Comparison of ENCODE assay signal across 1 cellular context in the genomic region with DNA sequence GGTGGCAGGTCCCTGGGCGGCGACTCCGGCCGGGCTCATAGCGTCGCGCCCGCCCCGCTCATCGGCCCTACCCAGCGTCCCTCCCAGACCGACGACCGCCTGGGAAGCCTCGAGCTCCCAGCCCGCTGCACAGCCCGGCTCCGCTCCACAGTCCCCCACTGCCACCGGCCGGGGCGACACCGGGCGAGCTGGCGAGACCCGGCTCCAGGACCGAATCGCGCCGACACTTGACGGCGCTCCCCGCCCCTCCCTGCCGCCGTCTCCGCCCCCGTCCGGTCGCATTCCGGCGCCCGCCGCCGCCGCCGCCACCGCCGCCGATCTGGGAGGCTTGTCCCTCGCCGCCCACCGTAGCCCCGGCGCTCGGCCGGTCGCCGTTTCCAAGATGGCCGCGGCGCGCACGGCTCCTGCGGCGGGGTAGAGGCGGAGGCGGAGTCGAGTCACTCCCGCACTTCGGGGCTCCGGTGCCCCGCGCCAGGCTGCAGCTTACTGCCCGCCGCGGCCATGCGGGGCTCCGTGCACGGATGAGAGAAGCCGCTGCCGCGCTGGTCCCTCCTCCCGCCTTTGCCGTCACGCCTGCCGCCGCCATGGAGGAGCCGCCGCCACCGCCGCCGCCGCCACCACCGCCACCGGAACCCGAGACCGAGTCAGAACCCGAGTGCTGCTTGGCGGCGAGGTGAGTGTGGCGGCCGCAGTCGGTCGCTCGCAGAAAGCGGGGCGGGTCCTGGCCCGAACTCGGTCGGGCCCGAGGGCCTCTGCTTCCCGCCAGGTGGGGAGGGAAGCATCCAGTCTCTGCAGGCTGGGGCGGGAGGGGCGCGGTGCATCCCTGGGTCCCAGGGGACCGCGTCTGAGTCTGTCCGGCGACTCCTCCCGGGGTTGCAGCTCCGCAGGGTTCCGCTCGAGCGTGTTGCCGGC.
A peak's percentile ranks its signal among the peaks of the same experiment; 100 is the strongest.
TF ChIP-seq lines count a peak whose summit lies in the region.

A gene with protein sequence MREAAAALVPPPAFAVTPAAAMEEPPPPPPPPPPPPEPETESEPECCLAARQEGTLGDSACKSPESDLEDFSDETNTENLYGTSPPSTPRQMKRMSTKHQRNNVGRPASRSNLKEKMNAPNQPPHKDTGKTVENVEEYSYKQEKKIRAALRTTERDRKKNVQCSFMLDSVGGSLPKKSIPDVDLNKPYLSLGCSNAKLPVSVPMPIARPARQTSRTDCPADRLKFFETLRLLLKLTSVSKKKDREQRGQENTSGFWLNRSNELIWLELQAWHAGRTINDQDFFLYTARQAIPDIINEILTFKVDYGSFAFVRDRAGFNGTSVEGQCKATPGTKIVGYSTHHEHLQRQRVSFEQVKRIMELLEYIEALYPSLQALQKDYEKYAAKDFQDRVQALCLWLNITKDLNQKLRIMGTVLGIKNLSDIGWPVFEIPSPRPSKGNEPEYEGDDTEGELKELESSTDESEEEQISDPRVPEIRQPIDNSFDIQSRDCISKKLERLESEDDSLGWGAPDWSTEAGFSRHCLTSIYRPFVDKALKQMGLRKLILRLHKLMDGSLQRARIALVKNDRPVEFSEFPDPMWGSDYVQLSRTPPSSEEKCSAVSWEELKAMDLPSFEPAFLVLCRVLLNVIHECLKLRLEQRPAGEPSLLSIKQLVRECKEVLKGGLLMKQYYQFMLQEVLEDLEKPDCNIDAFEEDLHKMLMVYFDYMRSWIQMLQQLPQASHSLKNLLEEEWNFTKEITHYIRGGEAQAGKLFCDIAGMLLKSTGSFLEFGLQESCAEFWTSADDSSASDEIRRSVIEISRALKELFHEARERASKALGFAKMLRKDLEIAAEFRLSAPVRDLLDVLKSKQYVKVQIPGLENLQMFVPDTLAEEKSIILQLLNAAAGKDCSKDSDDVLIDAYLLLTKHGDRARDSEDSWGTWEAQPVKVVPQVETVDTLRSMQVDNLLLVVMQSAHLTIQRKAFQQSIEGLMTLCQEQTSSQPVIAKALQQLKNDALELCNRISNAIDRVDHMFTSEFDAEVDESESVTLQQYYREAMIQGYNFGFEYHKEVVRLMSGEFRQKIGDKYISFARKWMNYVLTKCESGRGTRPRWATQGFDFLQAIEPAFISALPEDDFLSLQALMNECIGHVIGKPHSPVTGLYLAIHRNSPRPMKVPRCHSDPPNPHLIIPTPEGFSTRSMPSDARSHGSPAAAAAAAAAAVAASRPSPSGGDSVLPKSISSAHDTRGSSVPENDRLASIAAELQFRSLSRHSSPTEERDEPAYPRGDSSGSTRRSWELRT (N-terminal part only) (plus strand): TSS at position 359 of the 912 bp plus-strand sequence. CDS start 163 bp downstream, at position 522.

TF ChIP-seq in GM12878, 131 proteins besides CTCF, POLR2A, EP300 and RAD21 (continued from another document):
- TF ChIP-seq ZSCAN29 (IDR thresholded peaks at IDR 0.05) (0 out of 2 replicates have a peak, but pooled peaks have one; percentile 35), ESRRA (IDR thresholded peaks at IDR 0.05; ENCODE audit: low read length) (no peak), IKZF2 (IDR thresholded peaks at IDR 0.05) (no peak; a peak in 1 of 4 replicates), BCL11A (IDR thresholded peaks at IDR 0.05; ENCODE audit: low read depth, low read length) (no peak), ZNF24 (IDR thresholded peaks at IDR 0.05) (peak; percentile 45), CREM (IDR thresholded peaks at IDR 0.05; ENCODE audit: low read depth) (peak; percentile 30; the same call in 1 of the 2 replicates), SRF (IDR thresholded peaks at IDR 0.05; ENCODE audit: low read depth in 2 of 2, low read length in 2 of 2) (no peak), ZNF217 (IDR thresholded peaks at IDR 0.05) (peak; percentile 56; the same call in 1 of the 2 replicates), TBL1XR1 (IDR thresholded peaks at IDR 0.05; ENCODE audit: low read depth, low read length) (no peak), HDAC6 (IDR thresholded peaks at IDR 0.05; ENCODE audit: unreplicated experiment) (no peak), SMAD1 (IDR thresholded peaks at IDR 0.05; ENCODE audit: low read depth, partially characterized antibody) (no peak), TCF3 (IDR thresholded peaks at IDR 0.05; ENCODE audit: borderline replicate concordance, insufficient read depth, low read depth, low read length) (0 out of 2 replicates have a peak, but pooled peaks have one; percentile 12), HCFC1 (IDR thresholded peaks at IDR 0.05; ENCODE audit: low read length) (peak; percentile 41; the same call in 1 of the 2 replicates), NR2C1 (IDR thresholded peaks at IDR 0.05) (peak; percentile 38; the same call in 1 of the 2 replicates), IKZF1 (conservative IDR thresholded peaks at IDR 0.05) (peak; percentile 87), SUZ12 (IDR thresholded peaks at IDR 0.05; ENCODE audit: unreplicated experiment) (no peak), MLLT1 (IDR thresholded peaks at IDR 0.05) (no peak), SIX5 (IDR thresholded peaks at IDR 0.05; ENCODE audit: low read depth, low read length, severe bottlenecking) (peak; percentile 28), RELA (IDR thresholded peaks at IDR 0.05; ENCODE audit: borderline replicate concordance, partially characterized antibody) (peak; percentile 34), CBX3 (IDR thresholded peaks at IDR 0.05; ENCODE audit: borderline replicate concordance, low read depth) (no peak), MYC (IDR thresholded peaks at IDR 0.05; ENCODE audit: insufficient read depth, insufficient read length, insufficient replicate concordance, low read length, severe bottlenecking) (no peak), EGR1 (IDR thresholded peaks at IDR 0.05; ENCODE audit: borderline replicate concordance in 1 of 2, low read depth in 2 of 2, low read length in 2 of 2) (peak in 1 of 2 experiments; percentile 59; a peak in 1 of 3 replicates), DPF2 (IDR thresholded peaks at IDR 0.05) (peak; percentile 83), TAF1 (IDR thresholded peaks at IDR 0.05; ENCODE audit: borderline replicate concordance, low read depth, low read length) (peak; percentile 88; the same call in 1 of the 2 replicates), RUNX3 (IDR thresholded peaks at IDR 0.05; ENCODE audit: low read length) (0 out of 2 replicates have a peak, but pooled peaks have one; percentile 2), ZBTB33 (IDR thresholded peaks at IDR 0.05) (no peak), MAX (IDR thresholded peaks at IDR 0.05; ENCODE audit: low read depth, low read length) (peak; percentile 6; the same call in 1 of the 2 replicates), SMARCA5 (IDR thresholded peaks at IDR 0.05) (no peak; the same call in 1 of the 2 replicates), BMI1 (IDR thresholded peaks at IDR 0.05; ENCODE audit: borderline replicate concordance) (no peak), YY1 (IDR thresholded peaks at IDR 0.05; ENCODE audit: low read depth, low read length) (peak; percentile 98), ASH2L (IDR thresholded peaks at IDR 0.05; ENCODE audit: borderline replicate concordance, low read depth) (peak; percentile 63), FOS (IDR thresholded peaks at IDR 0.05; ENCODE audit: borderline replicate concordance, extremely low read depth, insufficient read length) (no peak), BHLHE40 (IDR thresholded peaks at IDR 0.05; ENCODE audit: borderline replicate concordance in 1 of 2, low read depth in 2 of 2, low read length in 1 of 2) (peak in 1 of 2 experiments; percentile 71; a peak in 2 of 4 replicates), MTA2 (IDR thresholded peaks at IDR 0.05; ENCODE audit: low read depth) (no peak), EED (IDR thresholded peaks at IDR 0.05; ENCODE audit: low read depth) (peak; percentile 60; the same call in 1 of the 2 replicates), MEF2B (IDR thresholded peaks at IDR 0.05; ENCODE audit: partially characterized antibody, poor library complexity, severe bottlenecking) (peak; percentile 90)
- TF ChIP-seq, protein P1, sequence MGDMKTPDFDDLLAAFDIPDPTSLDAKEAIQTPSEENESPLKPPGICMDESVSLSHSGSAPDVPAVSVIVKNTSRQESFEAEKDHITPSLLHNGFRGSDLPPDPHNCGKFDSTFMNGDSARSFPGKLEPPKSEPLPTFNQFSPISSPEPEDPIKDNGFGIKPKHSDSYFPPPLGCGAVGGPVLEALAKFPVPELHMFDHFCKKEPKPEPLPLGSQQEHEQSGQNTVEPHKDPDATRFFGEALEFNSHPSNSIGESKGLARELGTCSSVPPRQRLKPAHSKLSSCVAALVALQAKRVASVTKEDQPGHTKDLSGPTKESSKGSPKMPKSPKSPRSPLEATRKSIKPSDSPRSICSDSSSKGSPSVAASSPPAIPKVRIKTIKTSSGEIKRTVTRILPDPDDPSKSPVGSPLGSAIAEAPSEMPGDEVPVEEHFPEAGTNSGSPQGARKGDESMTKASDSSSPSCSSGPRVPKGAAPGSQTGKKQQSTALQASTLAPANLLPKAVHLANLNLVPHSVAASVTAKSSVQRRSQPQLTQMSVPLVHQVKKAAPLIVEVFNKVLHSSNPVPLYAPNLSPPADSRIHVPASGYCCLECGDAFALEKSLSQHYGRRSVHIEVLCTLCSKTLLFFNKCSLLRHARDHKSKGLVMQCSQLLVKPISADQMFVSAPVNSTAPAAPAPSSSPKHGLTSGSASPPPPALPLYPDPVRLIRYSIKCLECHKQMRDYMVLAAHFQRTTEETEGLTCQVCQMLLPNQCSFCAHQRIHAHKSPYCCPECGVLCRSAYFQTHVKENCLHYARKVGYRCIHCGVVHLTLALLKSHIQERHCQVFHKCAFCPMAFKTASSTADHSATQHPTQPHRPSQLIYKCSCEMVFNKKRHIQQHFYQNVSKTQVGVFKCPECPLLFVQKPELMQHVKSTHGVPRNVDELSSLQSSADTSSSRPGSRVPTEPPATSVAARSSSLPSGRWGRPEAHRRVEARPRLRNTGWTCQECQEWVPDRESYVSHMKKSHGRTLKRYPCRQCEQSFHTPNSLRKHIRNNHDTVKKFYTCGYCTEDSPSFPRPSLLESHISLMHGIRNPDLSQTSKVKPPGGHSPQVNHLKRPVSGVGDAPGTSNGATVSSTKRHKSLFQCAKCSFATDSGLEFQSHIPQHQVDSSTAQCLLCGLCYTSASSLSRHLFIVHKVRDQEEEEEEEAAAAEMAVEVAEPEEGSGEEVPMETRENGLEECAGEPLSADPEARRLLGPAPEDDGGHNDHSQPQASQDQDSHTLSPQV (IDR thresholded peaks at IDR 0.05) = 0 out of 2 replicates have a peak, but pooled peaks have one; percentile 42
